15 cellular contexts compared by ENCODE assay signal in genomic region chr11:75490221-75491181, GRCh38. TPM values are rescaled to one million over a fixed set of nuclear protein-coding genes. Genes with fewer than 3 reads are reported as not detected.
DNase-seq lines count a peak whose midpoint lies in the region; ATAC-seq lines count a peak whose summit lies in the region.
"Had no signal": no experiment of that assay in that cellular context is flagged by ENCODE, and none has a peak within 500 bp of the region (broad histone marks: within the 10 kb centered on the region; RNA-seq: fewer than 3 reads in every experiment).

No MANE protein-coding gene starts in this region.

- peak overlapping the region in 1 of 8 donors; percentile 22 for H3K4me3 Mint-ChIP-seq in CD4-positive, alpha-beta memory T cell
- H3K4me3 Mint-ChIP-seq in activated naive CD8-positive, alpha-beta T cell treated with anti-CD3 and anti-CD28 coated beads for 36 hours, result no peak overlapping the region
- H3K4me3 Mint-ChIP-seq: activated CD4-positive, alpha-beta T cell treated with anti-CD3 and anti-CD28 coated beads, Interleukin-2, amount 10 ng/mL, durations not matched to agents 7 days and 5 days; brain had no signal

- intact Hi-C loops in CD4-positive, alpha-beta memory T cell (cut with micrococcal nuclease), result no loop called here

- H3K4me1 Mint-ChIP-seq in CD4-positive, alpha-beta memory T cell, result peaks cover 16 to 43% (median 29%) of the 10 kb centered on the region in 4 donors
- peaks cover 14% of the 10 kb centered on the region for H3K4me1 Mint-ChIP-seq in activated naive CD8-positive, alpha-beta T cell treated with anti-CD3 and anti-CD28 coated beads for 36 hours

- peaks cover 30% of the 10 kb centered on the region for H3K4me1 ChIP-seq in CD4-positive, alpha-beta memory T cell (ENCODE audit: insufficient read depth, low read length)
- H3K4me1 ChIP-seq in HUES48 (ENCODE audit: control insufficient read depth, insufficient read depth, low read length), result peaks cover 21% of the 10 kb centered on the region
- H3K4me1 ChIP-seq: right atrium auricular region, uterus had no signal

- peak overlapping the region in 4 of 7 donors; percentile 22 to 72 (median 42) for H3K27ac Mint-ChIP-seq in CD4-positive, alpha-beta memory T cell
- peak overlapping the region; percentile 20 for H3K27ac Mint-ChIP-seq in activated naive CD8-positive, alpha-beta T cell treated with anti-CD3 and anti-CD28 coated beads for 36 hours
- H3K27ac Mint-ChIP-seq: activated CD4-positive, alpha-beta T cell treated with anti-CD3 and anti-CD28 coated beads, Interleukin-2, amount 10 ng/mL, durations not matched to agents 7 days and 5 days had no signal

- no peak overlapping the region for H3K9ac ChIP-seq in HUES48 (ENCODE audit: low read depth, low read length)

- no peaks in the 10 kb centered on the region for H3K9me3 Mint-ChIP-seq in CD4-positive, alpha-beta memory T cell
- H3K9me3 Mint-ChIP-seq in activated naive CD8-positive, alpha-beta T cell treated with anti-CD3 and anti-CD28 coated beads for 36 hours, result no peaks in the 10 kb centered on the region
- H3K9me3 Mint-ChIP-seq: activated CD4-positive, alpha-beta T cell treated with anti-CD3 and anti-CD28 coated beads, Interleukin-2, amount 10 ng/mL, durations not matched to agents 7 days and 5 days; brain had no signal

- POLR2A ChIA-PET in CD4-positive, alpha-beta memory T cell (lab: Charles Lee; ENCODE audit: partially characterized antibody), result no interaction called here

- H3K4me3 ChIP-seq in CD4-positive, alpha-beta memory T cell (ENCODE audit: low read length in 2 of 2), result no peak overlapping the region
- no peak overlapping the region for H3K4me3 ChIP-seq in HUES48 (ENCODE audit: low read depth, low read length)
- H3K4me3 ChIP-seq: GM12878, lung, right atrium auricular region, uterus had no signal

- ATAC-seq in GM18873 (IDR thresholded peaks at IDR 0.05; ENCODE audit: low FRiP score, unreplicated experiment), result no peak
- ATAC-seq: GM12878 had no signal

- no peaks in the 10 kb centered on the region for H3K27me3 ChIP-seq in CD4-positive, alpha-beta memory T cell (ENCODE audit: insufficient read depth, low read length)
- no peaks in the 10 kb centered on the region for H3K27me3 ChIP-seq in HUES48 (ENCODE audit: control insufficient read depth, insufficient read depth, low read length)
- H3K27me3 ChIP-seq: right atrium auricular region, uterus had no signal

- H3K36me3 ChIP-seq in CD4-positive, alpha-beta memory T cell (ENCODE audit: insufficient read depth, low read length), result no peaks in the 10 kb centered on the region
- no peaks in the 10 kb centered on the region for H3K36me3 ChIP-seq in HUES48 (ENCODE audit: control insufficient read depth, insufficient read depth, low read length)
- H3K36me3 ChIP-seq: right atrium auricular region, uterus had no signal

- DNase-seq in CD4-positive, alpha-beta memory T cell, result no peak
- DNase-seq in activated naive CD8-positive, alpha-beta T cell treated with anti-CD3 and anti-CD28 coated beads for 36 hours, result no peak
- DNase-seq in kidney tubule cell (ENCODE audit: low spot score), result peak; percentile 61
- no peak for DNase-seq in cerebellar nuclear complex (lab: John Stamatoyannopoulos, UW)
- no peak for DNase-seq in NK-92 treated with Interleukin-12 subunit alpha and Interleukin-12 subunit beta, amount 100 ng/mL, for 24 hours (lab: John Stamatoyannopoulos, UW)
- no peak for DNase-seq in activated CD8-positive, alpha-beta memory T cell treated with anti-CD3 and anti-CD28 coated beads for 24 hours
- DNase-seq: activated CD4-positive, alpha-beta T cell treated with anti-CD3 and anti-CD28 coated beads, Interleukin-2, amount 10 ng/mL, durations not matched to agents 7 days and 5 days; NCI-H2171; uterus had no signal

- no peak overlapping the region for H3K27ac ChIP-seq in CD4-positive, alpha-beta memory T cell (ENCODE audit: low read depth, low read length)
- H3K27ac ChIP-seq in HUES48 (ENCODE audit: low read depth, low read length), result peak overlapping the region; percentile 64
- H3K27ac ChIP-seq: right atrium auricular region, uterus had no signal

- no peaks in the 10 kb centered on the region for H3K9me3 ChIP-seq in CD4-positive, alpha-beta memory T cell (ENCODE audit: control insufficient read depth in 1 of 2, low read length in 2 of 2)
- H3K9me3 ChIP-seq in HUES48 (ENCODE audit: control insufficient read depth, insufficient read depth, low read length), result no peaks in the 10 kb centered on the region
- H3K9me3 ChIP-seq: right atrium auricular region, uterus had no signal

- no peaks in the 10 kb centered on the region for H3K27me3 Mint-ChIP-seq in CD4-positive, alpha-beta memory T cell
- no peaks in the 10 kb centered on the region for H3K27me3 Mint-ChIP-seq in activated naive CD8-positive, alpha-beta T cell treated with anti-CD3 and anti-CD28 coated beads for 36 hours
- H3K27me3 Mint-ChIP-seq: activated CD4-positive, alpha-beta T cell treated with anti-CD3 and anti-CD28 coated beads, Interleukin-2, amount 10 ng/mL, durations not matched to agents 7 days and 5 days had no signal

- peaks cover 9 to 10% of the 10 kb centered on the region in 2 donors for H3K36me3 Mint-ChIP-seq in CD4-positive, alpha-beta memory T cell
- H3K36me3 Mint-ChIP-seq in activated naive CD8-positive, alpha-beta T cell treated with anti-CD3 and anti-CD28 coated beads for 36 hours, result no peaks in the 10 kb centered on the region
- H3K36me3 Mint-ChIP-seq: brain had no signal

- CTCF ChIA-PET in CD4-positive, alpha-beta memory T cell (lab: Charles Lee; ENCODE audit: partially characterized antibody), result interaction anchor here (1.1 to 1.2 kb wide), 2 partner anchors 15 to 45 kb away, joined by 3 to 5 read pairs; no protein-coding TSS in a partner anchor

RNA-seq across cellular contexts. Expression of gene GDPD5, which starts 35.2 kb away (rescaled TPM):
- 100 to 1,000 TPM; 141 to 160 TPM for total RNA-seq in CD4-positive, alpha-beta memory T cell
- 10 to 100 TPM; 11.0 to 30.0 TPM for polyA plus RNA-seq in CD4-positive, alpha-beta memory T cell
- 1 to 10 TPM; 5.9 to 6.6 TPM for total RNA-seq in activated naive CD8-positive, alpha-beta T cell treated with anti-CD3 and anti-CD28 coated beads for 36 hours

RNA-seq across cellular contexts. Expression of gene KLHL35, which starts 57.5 kb away (rescaled TPM):
- 1 to 10 TPM; 1.2 to 1.5 TPM for total RNA-seq in CD4-positive, alpha-beta memory T cell
- polyA plus RNA-seq in CD4-positive, alpha-beta memory T cell, result 1 to 10 TPM in 1 of 2 donors, under 1 TPM in 1; 0.93 to 1.5 TPM
- under 1 TPM; 0.21 to 0.58 TPM for total RNA-seq in activated naive CD8-positive, alpha-beta T cell treated with anti-CD3 and anti-CD28 coated beads for 36 hours

Comparison
In these comparisons a context has a peak if more than half of its experiments do, and no peak if none do; other contexts are left out.
1. RNA of gene GDPD5, which starts 35.2 kb away (total RNA-seq): 141 to 160 TPM in CD4-positive, alpha-beta memory T cell; 5.9 to 6.6 TPM in activated naive CD8-positive, alpha-beta T cell treated with anti-CD3 and anti-CD28 coated beads for 36 hours; every median in the first group is over 10 times any median in the second.